In the genomic region with DNA sequence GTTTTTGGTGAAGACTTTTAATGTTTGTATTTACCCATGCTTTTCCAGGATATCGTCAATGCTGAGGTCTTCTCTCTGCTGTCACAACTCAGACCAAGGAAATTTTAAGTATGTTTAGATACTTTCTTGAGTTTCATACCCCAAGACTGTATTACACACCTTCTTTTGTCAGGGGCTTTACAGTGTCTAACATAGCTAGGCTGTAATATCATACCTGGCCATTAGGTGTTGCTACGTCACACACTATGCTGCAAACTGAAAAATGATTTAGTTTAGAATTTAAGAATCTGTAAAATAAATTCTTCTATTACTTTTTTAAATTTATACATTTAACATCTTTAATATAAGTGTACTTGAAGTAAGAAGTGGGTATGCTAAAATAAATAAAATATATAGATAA, we compare ENCODE assay signal across 12 cellular contexts.
DNase-seq lines count a peak whose midpoint lies in the region; ATAC-seq and TF ChIP-seq lines count a peak whose summit lies in the region.
"Had no signal": no experiment of that assay in that cellular context is flagged by ENCODE, and none has a peak within 500 bp of the region (broad histone marks: within the 10 kb centered on the region; RNA-seq: fewer than 3 reads in every experiment).

No MANE protein-coding gene starts in this region.

- DNase-seq in OCI-LY7 (ENCODE audit: low spot score) (peak; percentile 1), fibroblast of villous mesenchyme (ENCODE audit: low read depth) (no peak), mesothelial cell of epicardium (ENCODE audit: low spot score in 2 of 2, unreplicated experiment in 2 of 2) (no peak), foreskin melanocyte (no peak)
- DNase-seq in activated CD8-positive, alpha-beta memory T cell treated with anti-CD3 and anti-CD28 coated beads, Interleukin-2, amount 50 U/mL, for 4 hours = no peak
- no peak for DNase-seq in effector CD4-positive, alpha-beta T cell
- DNase-seq: activated T-cell treated with anti-CD3 and anti-CD28 coated beads for 4 hours, NCI-H2029 had no signal

- H3K4me3 ChIP-seq in OCI-LY7 (ENCODE audit: low read depth, low read length, poor library complexity, severe bottlenecking) (no peak overlapping the region), fibroblast of villous mesenchyme (ENCODE audit: low read depth, low read length) (no peak overlapping the region)
- H3K4me3 ChIP-seq: BLaER1 treated with 17β-estradiol and CSF1 and Interleukin-3, amounts not matched to agents 10 nM and 100 nM had no signal

- H3K4me1 Mint-ChIP-seq in mesothelial cell of epicardium = peaks cover 16% of the 10 kb centered on the region

- H3K9me2 ChIP-seq in OCI-LY7 (ENCODE audit: insufficient read depth, low read length) = no peaks in the 10 kb centered on the region

- ATAC-seq in GM19035 (IDR thresholded peaks at IDR 0.05; ENCODE audit: unreplicated experiment) = peak; percentile 65

- no peak overlapping the region for H3K4me3 Mint-ChIP-seq in mesothelial cell of epicardium
- H3K4me3 Mint-ChIP-seq: T-helper 1 cell treated with Interleukin-12 subunit alpha and Interleukin-12 subunit beta and Interleukin-4 antibody, amounts not matched to agents 30 μg/mL and 1 μg/mL, for 36 hours had no signal

- H3K27me3 Mint-ChIP-seq in mesothelial cell of epicardium (ENCODE audit: low read depth) = no peaks in the 10 kb centered on the region

- peaks cover 4% of the 10 kb centered on the region; the same call in 1 of the 2 replicates for H3K9me3 ChIP-seq in OCI-LY7 (ENCODE audit: low read length)

- TF ChIP-seq CTCF in 22Rv1 (IDR thresholded peaks at IDR 0.05) (peak; percentile 45), OCI-LY7 (conservative IDR thresholded peaks at IDR 0.05; ENCODE audit: low read length) (peak; percentile 65), fibroblast of villous mesenchyme (IDR thresholded peaks at IDR 0.05; ENCODE audit: insufficient read depth, low read depth, low read length) (peak; percentile 52), mesothelial cell of epicardium (IDR thresholded peaks at IDR 0.05; ENCODE audit: unreplicated experiment) (no peak)

- intact Hi-C loops in OCI-LY7 (cut with micrococcal nuclease; ENCODE audit: unreplicated experiment) = loop anchor here (10.0 kb wide), 1 partner anchor 361 kb away; the partner anchor contains the start of gene NRP2

- no TSS peak for BruUV-seq in OCI-LY7 (replicated peaks; lab: Mats Ljungman, UMichigan)

- H3K27ac ChIP-seq in 22Rv1 (no peak overlapping the region), OCI-LY7 (ENCODE audit: low read depth, low read length, poor library complexity, severe bottlenecking) (no peak overlapping the region)
- H3K27ac ChIP-seq: BLaER1 treated with 17β-estradiol and CSF1 and Interleukin-3, amounts not matched to agents 10 nM and 100 nM had no signal

- CTCF ChIA-PET in OCI-LY7 (lab: Charles Lee; ENCODE audit: unreplicated experiment) = no interaction called here

- no peak overlapping the region for H2AFZ ChIP-seq in OCI-LY7 (ENCODE audit: low read length)

- peaks cover 12% of the 10 kb centered on the region for H3K9me3 Mint-ChIP-seq in mesothelial cell of epicardium
- H3K9me3 Mint-ChIP-seq: T-helper 1 cell treated with Interleukin-12 subunit alpha and Interleukin-12 subunit beta and Interleukin-4 antibody, amounts not matched to agents 30 μg/mL and 1 μg/mL, for 36 hours had no signal

- H3K36me3 Mint-ChIP-seq in mesothelial cell of epicardium = peaks cover 3% of the 10 kb centered on the region

- no peaks in the 10 kb centered on the region for H3K4me1 ChIP-seq in OCI-LY7 (ENCODE audit: insufficient read depth, low read length, poor library complexity, severe bottlenecking)

- H3K27ac Mint-ChIP-seq in mesothelial cell of epicardium = no peak overlapping the region
- H3K27ac Mint-ChIP-seq: T-helper 1 cell treated with Interleukin-12 subunit alpha and Interleukin-12 subunit beta and Interleukin-4 antibody, amounts not matched to agents 30 μg/mL and 1 μg/mL, for 36 hours had no signal

- H3K4me2 ChIP-seq in OCI-LY7 (ENCODE audit: low read length) = no peak overlapping the region
- H3K4me2 ChIP-seq: BLaER1 treated with 17β-estradiol and CSF1 and Interleukin-3, amounts not matched to agents 10 nM and 100 nM had no signal

- no peaks in the 10 kb centered on the region for H3K36me3 ChIP-seq in OCI-LY7 (ENCODE audit: insufficient read depth, low read length)
- H3K36me3 ChIP-seq: BLaER1 treated with 17β-estradiol and CSF1 and Interleukin-3, amounts not matched to agents 10 nM and 100 nM had no signal

- no peaks in the 10 kb centered on the region for H3K79me2 ChIP-seq in OCI-LY7 (ENCODE audit: insufficient read depth, low read depth, low read length)

- POLR2A ChIA-PET in OCI-LY7 (lab: Charles Lee) = interaction anchor here (0.5 kb wide), 1 partner anchor 352 kb away, joined by 3 read pairs; no protein-coding TSS in a partner anchor

- H4K20me1 ChIP-seq in OCI-LY7 (ENCODE audit: insufficient read depth, low read length) = no peaks in the 10 kb centered on the region
- H4K20me1 ChIP-seq: BLaER1 treated with 17β-estradiol and CSF1 and Interleukin-3, amounts not matched to agents 10 nM and 100 nM had no signal
